12 cellular contexts compared by ENCODE assay signal in the genomic region with DNA sequence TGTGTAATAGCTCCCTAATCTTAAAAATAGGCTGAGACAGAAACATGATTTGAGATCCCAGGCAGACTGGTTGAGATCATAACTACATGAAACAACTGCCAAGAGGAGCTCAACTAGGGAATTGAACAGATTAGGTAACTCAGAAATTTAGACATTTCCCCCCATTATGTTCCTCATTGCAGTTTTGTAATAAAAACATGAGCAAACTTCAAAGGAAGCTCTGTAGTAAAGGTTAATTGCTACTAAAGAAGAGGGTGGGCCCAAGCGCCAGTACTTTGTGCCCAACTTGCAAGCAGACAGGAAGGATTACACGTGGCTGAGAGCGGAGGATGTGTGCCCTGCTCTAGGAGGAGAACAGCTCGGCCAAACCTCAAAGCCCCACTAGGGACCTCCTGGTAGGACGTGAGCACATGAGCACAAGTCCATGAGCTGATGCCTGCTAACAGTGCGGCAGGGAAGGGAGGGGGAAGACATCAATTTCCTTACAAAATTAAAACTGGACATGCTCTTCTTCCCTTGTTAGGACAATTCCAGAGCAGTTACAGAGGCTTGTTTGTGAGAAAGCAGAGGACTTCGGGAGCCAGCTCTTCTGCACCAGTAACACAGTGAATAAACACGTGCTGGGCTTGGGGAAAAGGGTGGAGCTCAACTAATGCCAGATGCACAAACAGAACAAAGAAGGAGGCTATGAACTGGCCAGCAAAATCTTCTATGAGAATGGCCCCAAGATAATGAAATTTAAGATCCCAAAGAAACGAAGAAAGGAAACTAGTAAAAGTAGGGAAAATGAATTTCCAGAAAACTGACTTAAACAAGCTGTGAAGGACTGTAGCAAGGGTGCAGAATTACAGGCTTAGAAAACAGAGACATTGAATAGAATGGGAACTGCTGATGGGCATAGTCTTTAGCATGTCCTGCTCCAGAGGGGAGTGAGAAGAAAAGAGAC.
DNase-seq lines count a peak whose midpoint lies in the region; ATAC-seq and TF ChIP-seq lines count a peak whose summit lies in the region.
"Had no signal": no experiment of that assay in that cellular context is flagged by ENCODE, and none has a peak within 500 bp of the region (broad histone marks: within the 10 kb centered on the region; RNA-seq: fewer than 3 reads in every experiment).

No MANE protein-coding gene starts in this region.

- H3K27me3 ChIP-seq in ACC112 (ENCODE audit: insufficient read depth, low read length) (peaks cover 9% of the 10 kb centered on the region; the same call in 1 of the 2 replicates), heart left ventricle (no peaks in the 10 kb centered on the region), neutrophil (no peaks in the 10 kb centered on the region)

- TF ChIP-seq CTCF in heart left ventricle (IDR thresholded peaks at IDR 0.05) (peak in 2 of 12 donors; percentile 3 to 7), neutrophil (IDR thresholded peaks at IDR 0.05) (no peak)

- no peaks in the 10 kb centered on the region for H3K79me2 ChIP-seq in ACC112 (ENCODE audit: control insufficient read depth, insufficient read depth, low read length, unreplicated experiment)

- H3K4me1 ChIP-seq in ACC112 (ENCODE audit: control insufficient read depth, insufficient read depth, low read length, unreplicated experiment) (peaks cover 5% of the 10 kb centered on the region), heart left ventricle (peaks cover 0 to 39% (median 21%) of the 10 kb centered on the region in 12 donors), neutrophil (ENCODE audit: control insufficient read depth in 1 of 2, insufficient read depth in 1 of 2, low read depth in 1 of 2, low read length in 1 of 2) (peaks cover 28 to 48% of the 10 kb centered on the region in 2 experiments)

- TF ChIP-seq POLR2A in heart left ventricle (IDR thresholded peaks at IDR 0.05), result no peak

- peak overlapping the region; percentile 55 for H2AFZ ChIP-seq in ACC112 (ENCODE audit: low read length, unreplicated experiment)

- 0 out of 2 replicates have a peak overlapping the region, but pooled peaks have one; percentile 25 for H3K4me3 ChIP-seq in ACC112 (ENCODE audit: low read depth, low read length)
- peak overlapping the region in 4 of 12 donors; percentile 3 to 13 (median 8) for H3K4me3 ChIP-seq in heart left ventricle
- peak overlapping the region; percentile 9 to 24 for H3K4me3 ChIP-seq in neutrophil (ENCODE audit: low read depth in 1 of 2, low read length in 1 of 2)

- no peak overlapping the region for H3K27ac ChIP-seq in ACC112 (ENCODE audit: low read depth, low read length)
- peak overlapping the region; percentile 4 to 75 (median 62) for H3K27ac ChIP-seq in heart left ventricle
- H3K27ac ChIP-seq in neutrophil, result peak overlapping the region; percentile 70

- DNase-seq in SK-MEL-5 (ENCODE audit: low read depth, low spot score) (peak; percentile 1), heart left ventricle (peak; percentile 49 to 82 (median 62)), GM03348 (ENCODE audit: low spot score) (no peak), NCI-H748 treated with DMSO at 0.1 percent for 48 hours (lab: John Stamatoyannopoulos, UW) (no peak)
- no peak for DNase-seq in effector CD4-positive, alpha-beta T cell
- DNase-seq: activated CD4-positive, alpha-beta T cell treated with anti-CD3 and anti-CD28 coated beads for 4 hours; activated naive CD8-positive, alpha-beta T cell treated with anti-CD3 and anti-CD28 coated beads for 36 hours; NCI-H2029; stimulated activated naive CD8-positive, alpha-beta T cell treated with anti-CD3 and anti-CD28 coated beads, Interleukin-15, Interleukin-2, amounts not matched to agents 100 U/mL and 50 U/mL, for 24 hours had no signal

- H3K36me3 ChIP-seq in ACC112 (ENCODE audit: insufficient read depth, low read length) (no peaks in the 10 kb centered on the region), heart left ventricle (no peaks in the 10 kb centered on the region), neutrophil (no peaks in the 10 kb centered on the region)

- ATAC-seq in heart left ventricle (peak; percentile 77 to 94 (median 92)), HG03520 (IDR thresholded peaks at IDR 0.05; ENCODE audit: unreplicated experiment) (no peak)
- ATAC-seq: stimulated activated naive CD8-positive, alpha-beta T cell treated with anti-CD3 and anti-CD28 coated beads, Interleukin-15, Interleukin-2, amounts not matched to agents 100 U/mL and 50 U/mL, for 24 hours had no signal

- H3K9me3 ChIP-seq in heart left ventricle (no peaks in the 10 kb centered on the region), neutrophil (no peaks in the 10 kb centered on the region)

- 26 to 47% (median 37%) methylated on average over 9 of the region's 9 CpGs for WGBS in heart left ventricle, 4 donors

- in situ Hi-C loops in SK-MEL-5 (cut with HindIII; ENCODE audit: low pct_unique_long_range_greater_than_20kb, low sequenced_read_pairs), result no loop called here

- intact Hi-C loops in heart left ventricle (cut with DNase I), result loop anchor here in 3 of 10 donors (2.0 to 10.0 kb wide), 5 partner anchors 63 to 274 kb away; partner anchors contain the start of gene MECOM (in 1 of the 3)

Comparison
In these comparisons a context has a peak if more than half of its experiments do, and no peak if none do; other contexts are left out.
1. DNase-seq: peak in SK-MEL-5 (single experiment) and heart left ventricle (5 of 5); none in GM03348 (single experiment), NCI-H748 treated with DMSO at 0.1 percent for 48 hours (single experiment) and effector CD4-positive, alpha-beta T cell (single experiment).